Comparison of ENCODE assay signal across 1 cellular context in genomic region chr16:50453446-50453845, GRCh38.
TF ChIP-seq lines count a peak whose summit lies in the region.

No MANE protein-coding gene starts in this region.

TF ChIP-seq in HepG2, 621 proteins besides CTCF, POLR2A, EP300 and RAD21 (continued from another document):
- TF ChIP-seq, protein P1, sequence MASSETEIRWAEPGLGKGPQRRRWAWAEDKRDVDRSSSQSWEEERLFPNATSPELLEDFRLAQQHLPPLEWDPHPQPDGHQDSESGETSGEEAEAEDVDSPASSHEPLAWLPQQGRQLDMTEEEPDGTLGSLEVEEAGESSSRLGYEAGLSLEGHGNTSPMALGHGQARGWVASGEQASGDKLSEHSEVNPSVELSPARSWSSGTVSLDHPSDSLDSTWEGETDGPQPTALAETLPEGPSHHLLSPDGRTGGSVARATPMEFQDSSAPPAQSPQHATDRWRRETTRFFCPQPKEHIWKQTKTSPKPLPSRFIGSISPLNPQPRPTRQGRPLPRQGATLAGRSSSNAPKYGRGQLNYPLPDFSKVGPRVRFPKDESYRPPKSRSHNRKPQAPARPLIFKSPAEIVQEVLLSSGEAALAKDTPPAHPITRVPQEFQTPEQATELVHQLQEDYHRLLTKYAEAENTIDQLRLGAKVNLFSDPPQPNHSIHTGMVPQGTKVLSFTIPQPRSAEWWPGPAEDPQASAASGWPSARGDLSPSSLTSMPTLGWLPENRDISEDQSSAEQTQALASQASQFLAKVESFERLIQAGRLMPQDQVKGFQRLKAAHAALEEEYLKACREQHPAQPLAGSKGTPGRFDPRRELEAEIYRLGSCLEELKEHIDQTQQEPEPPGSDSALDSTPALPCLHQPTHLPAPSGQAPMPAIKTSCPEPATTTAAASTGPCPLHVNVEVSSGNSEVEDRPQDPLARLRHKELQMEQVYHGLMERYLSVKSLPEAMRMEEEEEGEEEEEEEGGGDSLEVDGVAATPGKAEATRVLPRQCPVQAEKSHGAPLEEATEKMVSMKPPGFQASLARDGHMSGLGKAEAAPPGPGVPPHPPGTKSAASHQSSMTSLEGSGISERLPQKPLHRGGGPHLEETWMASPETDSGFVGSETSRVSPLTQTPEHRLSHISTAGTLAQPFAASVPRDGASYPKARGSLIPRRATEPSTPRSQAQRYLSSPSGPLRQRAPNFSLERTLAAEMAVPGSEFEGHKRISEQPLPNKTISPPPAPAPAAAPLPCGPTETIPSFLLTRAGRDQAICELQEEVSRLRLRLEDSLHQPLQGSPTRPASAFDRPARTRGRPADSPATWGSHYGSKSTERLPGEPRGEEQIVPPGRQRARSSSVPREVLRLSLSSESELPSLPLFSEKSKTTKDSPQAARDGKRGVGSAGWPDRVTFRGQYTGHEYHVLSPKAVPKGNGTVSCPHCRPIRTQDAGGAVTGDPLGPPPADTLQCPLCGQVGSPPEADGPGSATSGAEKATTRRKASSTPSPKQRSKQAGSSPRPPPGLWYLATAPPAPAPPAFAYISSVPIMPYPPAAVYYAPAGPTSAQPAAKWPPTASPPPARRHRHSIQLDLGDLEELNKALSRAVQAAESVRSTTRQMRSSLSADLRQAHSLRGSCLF (CRISPR knock-in tag; IDR thresholded peaks at IDR 0.05; ENCODE audit: borderline replicate concordance) = no peak
